1 cellular context compared by ENCODE assay signal in genomic region chr2:182907081-182907830, GRCh38.
TF ChIP-seq lines count a peak whose summit lies in the region.

No MANE protein-coding gene starts in this region.

TF ChIP-seq in IMR-90, 13 proteins besides CTCF, POLR2A, EP300 and RAD21:
- TF ChIP-seq, protein P1, sequence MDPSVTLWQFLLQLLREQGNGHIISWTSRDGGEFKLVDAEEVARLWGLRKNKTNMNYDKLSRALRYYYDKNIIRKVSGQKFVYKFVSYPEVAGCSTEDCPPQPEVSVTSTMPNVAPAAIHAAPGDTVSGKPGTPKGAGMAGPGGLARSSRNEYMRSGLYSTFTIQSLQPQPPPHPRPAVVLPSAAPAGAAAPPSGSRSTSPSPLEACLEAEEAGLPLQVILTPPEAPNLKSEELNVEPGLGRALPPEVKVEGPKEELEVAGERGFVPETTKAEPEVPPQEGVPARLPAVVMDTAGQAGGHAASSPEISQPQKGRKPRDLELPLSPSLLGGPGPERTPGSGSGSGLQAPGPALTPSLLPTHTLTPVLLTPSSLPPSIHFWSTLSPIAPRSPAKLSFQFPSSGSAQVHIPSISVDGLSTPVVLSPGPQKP (IDR thresholded peaks at IDR 0.05; ENCODE audit: borderline replicate concordance, low read depth, low read length), result no peak
- TF ChIP-seq BHLHE40 (IDR thresholded peaks at IDR 0.05; ENCODE audit: low read depth, low read length) (no peak), MAZ (IDR thresholded peaks at IDR 0.05; ENCODE audit: borderline replicate concordance, low read depth, low read length) (no peak), MAFK (IDR thresholded peaks at IDR 0.05; ENCODE audit: low read depth, low read length) (no peak), CHD1 (IDR thresholded peaks at IDR 0.05; ENCODE audit: low read depth, low read length) (no peak)
